Comparison of ENCODE assay signal across 21 cellular contexts in genomic region chr16:17557480-17557879, GRCh38.
DNase-seq lines count a peak whose midpoint lies in the region; ATAC-seq and TF ChIP-seq lines count a peak whose summit lies in the region.
"Had no signal": no experiment of that assay in that cellular context is flagged by ENCODE, and none has a peak within 500 bp of the region (broad histone marks: within the 10 kb centered on the region; RNA-seq: fewer than 3 reads in every experiment).

No MANE protein-coding gene starts in this region.

- no peaks in the 10 kb centered on the region for H3K36me3 Mint-ChIP-seq in activated CD4-positive, alpha-beta T cell treated with anti-CD3 and anti-CD28 coated beads, Interleukin-2, amount 10 ng/mL, durations not matched to agents 7 days and 5 days (ENCODE audit: low read depth)
- no peaks in the 10 kb centered on the region for H3K36me3 Mint-ChIP-seq in naive thymus-derived CD8-positive, alpha-beta T cell
- H3K36me3 Mint-ChIP-seq: CD8-positive, alpha-beta memory T cell had no signal

- no peaks in the 10 kb centered on the region for H3K9me3 Mint-ChIP-seq in activated CD4-positive, alpha-beta T cell treated with anti-CD3 and anti-CD28 coated beads, Interleukin-2, amount 10 ng/mL, durations not matched to agents 7 days and 5 days
- H3K9me3 Mint-ChIP-seq in stimulated activated naive CD8-positive, alpha-beta T cell treated with anti-CD3 and anti-CD28 coated beads, Interleukin-15, amount 100 ng/mL, for 72 hours, result no peaks in the 10 kb centered on the region
- H3K9me3 Mint-ChIP-seq in naive thymus-derived CD8-positive, alpha-beta T cell, result no peaks in the 10 kb centered on the region
- H3K9me3 Mint-ChIP-seq: CD8-positive, alpha-beta memory T cell; GM23338 had no signal

- H3K4me3 ChIP-seq in dorsolateral prefrontal cortex, result no peak overlapping the region
- H3K4me3 ChIP-seq: GM23338 had no signal

- CTCF ChIA-PET in activated CD4-positive, alpha-beta T cell treated with anti-CD3 and anti-CD28 coated beads, Interleukin-2, amount 10 ng/mL, durations not matched to agents 7 days and 5 days (lab: Charles Lee), result interaction anchor here (1.1 kb wide), 1 partner anchor 13 kb away, joined by 4 read pairs; no protein-coding TSS in a partner anchor

- peaks cover 2% of the 10 kb centered on the region for H3K4me1 Mint-ChIP-seq in activated CD4-positive, alpha-beta T cell treated with anti-CD3 and anti-CD28 coated beads, Interleukin-2, amount 10 ng/mL, durations not matched to agents 7 days and 5 days
- H3K4me1 Mint-ChIP-seq in stimulated activated naive CD8-positive, alpha-beta T cell treated with anti-CD3 and anti-CD28 coated beads, Interleukin-15, amount 100 ng/mL, for 72 hours, result peaks cover 5% of the 10 kb centered on the region
- peaks cover 0 to 1% (median 0%) of the 10 kb centered on the region in 4 donors for H3K4me1 Mint-ChIP-seq in naive thymus-derived CD8-positive, alpha-beta T cell
- H3K4me1 Mint-ChIP-seq: GM23338 had no signal

- H3K27me3 ChIP-seq in dorsolateral prefrontal cortex, result peaks cover 0 to 34% (median 0%) of the 10 kb centered on the region in 45 donors

- H3K4me3 Mint-ChIP-seq in activated CD4-positive, alpha-beta T cell treated with anti-CD3 and anti-CD28 coated beads, Interleukin-2, amount 10 ng/mL, durations not matched to agents 7 days and 5 days, result no peak overlapping the region
- no peak overlapping the region for H3K4me3 Mint-ChIP-seq in stimulated activated naive CD8-positive, alpha-beta T cell treated with anti-CD3 and anti-CD28 coated beads, Interleukin-15, amount 100 ng/mL, for 72 hours
- no peak overlapping the region for H3K4me3 Mint-ChIP-seq in naive thymus-derived CD8-positive, alpha-beta T cell
- H3K4me3 Mint-ChIP-seq: CD8-positive, alpha-beta memory T cell; GM23338 had no signal

- peak; percentile 7 for DNase-seq in activated CD4-positive, alpha-beta T cell treated with anti-CD3 and anti-CD28 coated beads, Interleukin-2, amount 10 ng/mL, durations not matched to agents 7 days and 5 days
- no peak for DNase-seq in activated CD4-positive, alpha-beta T cell treated with anti-CD3 and anti-CD28 coated beads for 48 hours
- DNase-seq in stimulated activated naive CD8-positive, alpha-beta T cell treated with anti-CD3 and anti-CD28 coated beads, Interleukin-15, amount 100 ng/mL, for 72 hours, result no peak
- DNase-seq in stimulated activated naive CD8-positive, alpha-beta T cell treated with anti-CD3 and anti-CD28 coated beads, Interleukin-15, Interleukin-2, amounts not matched to agents 100 U/mL and 50 U/mL, for 24 hours, result no peak
- DNase-seq in naive thymus-derived CD8-positive, alpha-beta T cell, result peak in 3 of 10 donors; percentile 7 to 27 (median 20)
- DNase-seq in dorsolateral prefrontal cortex (no peak), middle frontal gyrus (ENCODE audit: extremely low spot score, low spot score) (no peak)
- DNase-seq: AML-193, C1 segment of cervical spinal cord, Calu3, DMS153, KBM-7, MM.1S, NCI-H1048, NCI-H1417 treated with DMSO at 0.1 percent for 48 hours, NCI-H187, NCI-H446, NCI-H526 treated with DMSO at 0.1 percent for 48 hours, SHP77 had no signal

- no peak overlapping the region for H3K27ac Mint-ChIP-seq in activated CD4-positive, alpha-beta T cell treated with anti-CD3 and anti-CD28 coated beads, Interleukin-2, amount 10 ng/mL, durations not matched to agents 7 days and 5 days
- H3K27ac Mint-ChIP-seq in stimulated activated naive CD8-positive, alpha-beta T cell treated with anti-CD3 and anti-CD28 coated beads, Interleukin-15, amount 100 ng/mL, for 72 hours, result no peak overlapping the region
- H3K27ac Mint-ChIP-seq in naive thymus-derived CD8-positive, alpha-beta T cell, result peak overlapping the region in 1 of 10 donors; percentile 57
- H3K27ac Mint-ChIP-seq: GM23338 had no signal

- POLR2A ChIA-PET in activated CD4-positive, alpha-beta T cell treated with anti-CD3 and anti-CD28 coated beads, Interleukin-2, amount 10 ng/mL, durations not matched to agents 7 days and 5 days (lab: Charles Lee), result no interaction called here
- POLR2A ChIA-PET in naive thymus-derived CD8-positive, alpha-beta T cell (lab: Charles Lee), result interaction anchor here (0.6 kb wide), 1 partner anchor 220 kb away, joined by 3 read pairs; no protein-coding TSS in a partner anchor

- intact Hi-C loops in dorsolateral prefrontal cortex (cut with DNase I), result no loop called here

- H3K27me3 Mint-ChIP-seq in activated CD4-positive, alpha-beta T cell treated with anti-CD3 and anti-CD28 coated beads, Interleukin-2, amount 10 ng/mL, durations not matched to agents 7 days and 5 days, result peaks cover 7% of the 10 kb centered on the region
- peaks cover 20% of the 10 kb centered on the region for H3K27me3 Mint-ChIP-seq in stimulated activated naive CD8-positive, alpha-beta T cell treated with anti-CD3 and anti-CD28 coated beads, Interleukin-15, amount 100 ng/mL, for 72 hours
- peaks cover 5 to 26% (median 16%) of the 10 kb centered on the region in 5 donors for H3K27me3 Mint-ChIP-seq in naive thymus-derived CD8-positive, alpha-beta T cell

- no peak overlapping the region for H3K27ac ChIP-seq in dorsolateral prefrontal cortex

- ATAC-seq in stimulated activated naive CD8-positive, alpha-beta T cell treated with anti-CD3 and anti-CD28 coated beads, Interleukin-15, amount 100 ng/mL, for 72 hours, result peak; percentile 50
- ATAC-seq in stimulated activated naive CD8-positive, alpha-beta T cell treated with anti-CD3 and anti-CD28 coated beads, Interleukin-15, Interleukin-2, amounts not matched to agents 100 U/mL and 50 U/mL, for 24 hours, result no peak
- peak; percentile 53 to 64 for ATAC-seq in naive thymus-derived CD8-positive, alpha-beta T cell

- TF ChIP-seq CTCF in dorsolateral prefrontal cortex (IDR thresholded peaks at IDR 0.05 in 54 of 56, conservative IDR thresholded peaks at IDR 0.05 in 2 of 56; ENCODE audit: low read depth in 1 of 56, partially characterized antibody in 56 of 56), result no peak
